ENCODE assay signal across 8 cellular contexts in genomic region chr22:46749682-46750529, GRCh38. TPM values are rescaled to one million over a fixed set of nuclear protein-coding genes. Genes with fewer than 3 reads are reported as not detected.
DNase-seq lines count a peak whose midpoint lies in the region; ATAC-seq lines count a peak whose summit lies in the region.

No MANE protein-coding gene starts in this region.

- POLR2A ChIA-PET in activated CD4-positive, alpha-beta memory T cell treated with anti-CD3 and anti-CD28 coated beads for 36 hours (lab: Charles Lee): interaction anchor here (0.8 to 2.4 kb wide), 5 partner anchors 9 to 24 kb away, joined by 3 to 12 read pairs (median 7); partner anchors contain the start of gene TBC1D22A

- H3K9me3 Mint-ChIP-seq in activated CD8-positive, alpha-beta memory T cell treated with anti-CD3 and anti-CD28 coated beads, Interleukin-2, amount 10 ng/mL, durations not matched to agents 7 days and 5 days (ENCODE audit: low read depth): peaks cover 2% of the 10 kb centered on the region
- no peaks in the 10 kb centered on the region for H3K9me3 Mint-ChIP-seq in activated CD4-positive, alpha-beta memory T cell treated with anti-CD3 and anti-CD28 coated beads for 36 hours
- H3K9me3 Mint-ChIP-seq in stimulated activated naive B cell treated with anti-CD40 and anti-IgM and Interleukin-4, amounts not matched to agents 10 μg/mL and 1 μg/mL and 100 μg/mL, for 72 hours: no peaks in the 10 kb centered on the region

- CTCF ChIA-PET in activated CD8-positive, alpha-beta memory T cell treated with anti-CD3 and anti-CD28 coated beads, Interleukin-2, amount 10 ng/mL, durations not matched to agents 7 days and 5 days (lab: Charles Lee): interaction anchor here (1.2 to 4.1 kb wide), 5 partner anchors 10 to 186 kb away, joined by 3 to 52 read pairs (median 8); partner anchors contain the start of gene TBC1D22A
- CTCF ChIA-PET in activated CD4-positive, alpha-beta memory T cell treated with anti-CD3 and anti-CD28 coated beads for 36 hours (lab: Charles Lee): interaction anchor here (1.0 to 3.9 kb wide), 8 partner anchors 10 to 187 kb away, joined by 3 to 57 read pairs (median 5); partner anchors contain the start of gene TBC1D22A

- DNase-seq in activated CD8-positive, alpha-beta memory T cell treated with anti-CD3 and anti-CD28 coated beads, Interleukin-2, amount 10 ng/mL, durations not matched to agents 7 days and 5 days: no peak
- no peak for DNase-seq in activated CD8-positive, alpha-beta memory T cell treated with anti-CD3 and anti-CD28 coated beads, Interleukin-2, amount 50 U/mL, for 48 hours
- DNase-seq in activated CD4-positive, alpha-beta memory T cell treated with anti-CD3 and anti-CD28 coated beads for 36 hours: peak; percentile 48
- peak; percentile 46 for DNase-seq in islet precursor cell
- no peak for DNase-seq in stimulated activated naive B cell treated with anti-CD40 and anti-IgM and Interleukin-4, amounts not matched to agents 10 μg/mL and 1 μg/mL and 100 μg/mL, for 72 hours
- no peak for DNase-seq in NCI-H82 (lab: John Stamatoyannopoulos, UW)
- no peak for DNase-seq in hepatic stellate cell (ENCODE audit: low spot score)

- ATAC-seq in activated CD8-positive, alpha-beta memory T cell treated with anti-CD3 and anti-CD28 coated beads, Interleukin-2, amount 10 ng/mL, durations not matched to agents 7 days and 5 days: no peak
- peak; percentile 19 to 45 for ATAC-seq in stimulated activated naive B cell treated with anti-CD40 and anti-IgM and Interleukin-4, amounts not matched to agents 10 μg/mL and 1 μg/mL and 100 μg/mL, for 72 hours (replicated peaks)
- no peak for ATAC-seq in HG03280 (IDR thresholded peaks at IDR 0.05; ENCODE audit: unreplicated experiment)

- H3K36me3 Mint-ChIP-seq in activated CD8-positive, alpha-beta memory T cell treated with anti-CD3 and anti-CD28 coated beads, Interleukin-2, amount 10 ng/mL, durations not matched to agents 7 days and 5 days: no peaks in the 10 kb centered on the region
- H3K36me3 Mint-ChIP-seq in activated CD4-positive, alpha-beta memory T cell treated with anti-CD3 and anti-CD28 coated beads for 36 hours: no peaks in the 10 kb centered on the region
- peaks cover 0 to 3% of the 10 kb centered on the region in 2 donors for H3K36me3 Mint-ChIP-seq in stimulated activated naive B cell treated with anti-CD40 and anti-IgM and Interleukin-4, amounts not matched to agents 10 μg/mL and 1 μg/mL and 100 μg/mL, for 72 hours

- peak overlapping the region; percentile 54 for H3K4me3 Mint-ChIP-seq in activated CD8-positive, alpha-beta memory T cell treated with anti-CD3 and anti-CD28 coated beads, Interleukin-2, amount 10 ng/mL, durations not matched to agents 7 days and 5 days
- peak overlapping the region; percentile 46 for H3K4me3 Mint-ChIP-seq in activated CD4-positive, alpha-beta memory T cell treated with anti-CD3 and anti-CD28 coated beads for 36 hours
- peak overlapping the region; percentile 29 to 53 for H3K4me3 Mint-ChIP-seq in stimulated activated naive B cell treated with anti-CD40 and anti-IgM and Interleukin-4, amounts not matched to agents 10 μg/mL and 1 μg/mL and 100 μg/mL, for 72 hours

- H3K4me1 Mint-ChIP-seq in activated CD8-positive, alpha-beta memory T cell treated with anti-CD3 and anti-CD28 coated beads, Interleukin-2, amount 10 ng/mL, durations not matched to agents 7 days and 5 days: peaks cover 26% of the 10 kb centered on the region
- H3K4me1 Mint-ChIP-seq in activated CD4-positive, alpha-beta memory T cell treated with anti-CD3 and anti-CD28 coated beads for 36 hours (ENCODE audit: low read depth): peaks cover 32% of the 10 kb centered on the region
- H3K4me1 Mint-ChIP-seq in stimulated activated naive B cell treated with anti-CD40 and anti-IgM and Interleukin-4, amounts not matched to agents 10 μg/mL and 1 μg/mL and 100 μg/mL, for 72 hours: peaks cover 34 to 43% of the 10 kb centered on the region in 2 donors

- intact Hi-C loops in activated CD4-positive, alpha-beta memory T cell treated with anti-CD3 and anti-CD28 coated beads for 36 hours (cut with micrococcal nuclease): no loop called here

- peak overlapping the region; percentile 93 for H3K27ac Mint-ChIP-seq in activated CD8-positive, alpha-beta memory T cell treated with anti-CD3 and anti-CD28 coated beads, Interleukin-2, amount 10 ng/mL, durations not matched to agents 7 days and 5 days
- H3K27ac Mint-ChIP-seq in activated CD4-positive, alpha-beta memory T cell treated with anti-CD3 and anti-CD28 coated beads for 36 hours: peak overlapping the region; percentile 74
- peak overlapping the region; percentile 57 for H3K27ac Mint-ChIP-seq in stimulated activated naive B cell treated with anti-CD40 and anti-IgM and Interleukin-4, amounts not matched to agents 10 μg/mL and 1 μg/mL and 100 μg/mL, for 72 hours

- no peaks in the 10 kb centered on the region for H3K27me3 Mint-ChIP-seq in activated CD8-positive, alpha-beta memory T cell treated with anti-CD3 and anti-CD28 coated beads, Interleukin-2, amount 10 ng/mL, durations not matched to agents 7 days and 5 days
- no peaks in the 10 kb centered on the region for H3K27me3 Mint-ChIP-seq in activated CD4-positive, alpha-beta memory T cell treated with anti-CD3 and anti-CD28 coated beads for 36 hours
- peaks cover 19 to 24% of the 10 kb centered on the region in 2 donors for H3K27me3 Mint-ChIP-seq in stimulated activated naive B cell treated with anti-CD40 and anti-IgM and Interleukin-4, amounts not matched to agents 10 μg/mL and 1 μg/mL and 100 μg/mL, for 72 hours

RNA-seq across cellular contexts. Expression of gene CERK, which starts 11.9 kb away (rescaled TPM):
- 10 to 100 TPM; 53.3 to 59.7 TPM for total RNA-seq in activated CD8-positive, alpha-beta memory T cell treated with anti-CD3 and anti-CD28 coated beads, Interleukin-2, amount 10 ng/mL, durations not matched to agents 7 days and 5 days
- 10 to 100 TPM; 54.4 to 55.0 TPM for total RNA-seq in activated CD4-positive, alpha-beta memory T cell treated with anti-CD3 and anti-CD28 coated beads for 36 hours

RNA-seq across cellular contexts. Expression of gene TBC1D22A, which starts 12.5 kb away (rescaled TPM):
- total RNA-seq in activated CD8-positive, alpha-beta memory T cell treated with anti-CD3 and anti-CD28 coated beads, Interleukin-2, amount 10 ng/mL, durations not matched to agents 7 days and 5 days: 10 to 100 TPM; 32.6 to 44.9 TPM
- 10 to 100 TPM; 33.2 to 34.9 TPM for total RNA-seq in activated CD4-positive, alpha-beta memory T cell treated with anti-CD3 and anti-CD28 coated beads for 36 hours

Comparison
In these comparisons a context has a peak if more than half of its experiments do, and no peak if none do; other contexts are left out.
1. ATAC-seq: peak in stimulated activated naive B cell treated with anti-CD40 and anti-IgM and Interleukin-4, amounts not matched to agents 10 μg/mL and 1 μg/mL and 100 μg/mL, for 72 hours (2 of 2); none in activated CD8-positive, alpha-beta memory T cell treated with anti-CD3 and anti-CD28 coated beads, Interleukin-2, amount 10 ng/mL, durations not matched to agents 7 days and 5 days (single experiment) and HG03280 (single experiment).
2. DNase-seq: peak in activated CD4-positive, alpha-beta memory T cell treated with anti-CD3 and anti-CD28 coated beads for 36 hours (single experiment) and islet precursor cell (single experiment); none in activated CD8-positive, alpha-beta memory T cell treated with anti-CD3 and anti-CD28 coated beads, Interleukin-2, amount 10 ng/mL, durations not matched to agents 7 days and 5 days (single experiment), activated CD8-positive, alpha-beta memory T cell treated with anti-CD3 and anti-CD28 coated beads, Interleukin-2, amount 50 U/mL, for 48 hours (single experiment), stimulated activated naive B cell treated with anti-CD40 and anti-IgM and Interleukin-4, amounts not matched to agents 10 μg/mL and 1 μg/mL and 100 μg/mL, for 72 hours (single experiment), NCI-H82 (single experiment) and hepatic stellate cell (single experiment).
3. Peak in every context shown above with its lines, with median percentiles within 50 percentile points of each other: H3K27ac Mint-ChIP-seq and H3K4me3 Mint-ChIP-seq.